1 cellular context compared by ENCODE assay signal in the genomic region with DNA sequence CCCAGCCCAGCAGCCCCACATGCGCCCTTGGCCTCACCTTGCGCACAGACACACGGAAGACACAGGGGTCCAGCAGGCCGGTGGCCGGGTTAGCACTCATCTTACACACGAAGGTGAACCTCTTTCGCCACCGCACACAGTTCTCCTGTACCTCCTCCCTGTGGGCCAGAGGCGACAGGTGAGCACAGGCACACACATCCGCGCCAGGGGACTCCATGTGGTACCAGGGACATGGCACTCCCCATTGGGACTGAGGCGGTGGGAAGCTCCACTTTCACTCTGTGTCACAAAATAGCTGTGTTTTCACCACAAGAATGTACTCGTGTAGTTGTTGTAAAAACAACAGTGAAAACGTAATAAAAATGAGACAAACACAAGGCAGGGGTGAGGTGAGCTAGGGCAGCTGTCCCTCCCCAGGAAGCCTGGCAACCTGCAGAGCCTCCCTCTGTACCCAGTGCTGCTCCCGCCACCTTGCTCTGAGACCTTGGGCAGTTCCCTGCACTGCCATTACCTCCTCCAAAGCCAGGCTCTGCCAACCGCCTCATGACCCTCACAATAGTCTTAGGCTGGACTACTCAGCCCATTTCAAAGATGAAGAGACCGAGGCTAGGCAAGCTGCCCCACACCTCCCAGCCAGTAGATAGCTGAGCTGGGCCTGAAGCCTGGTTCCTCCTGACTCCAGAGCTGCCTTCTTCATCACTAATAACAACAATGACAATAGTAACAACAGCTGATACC.
TF ChIP-seq lines count a peak whose summit lies in the region.

No MANE protein-coding gene starts in this region.

TF ChIP-seq in HEK293T, 16 proteins besides CTCF, POLR2A, EP300 and RAD21:
- TF ChIP-seq TARDBP (IDR thresholded peaks at IDR 0.05) (no peak), ARNT (IDR thresholded peaks at IDR 0.05) (no peak), FOXK2 (IDR thresholded peaks at IDR 0.05) (no peak), FOXM1 (IDR thresholded peaks at IDR 0.05; ENCODE audit: borderline replicate concordance) (no peak), ELF4 (IDR thresholded peaks at IDR 0.05) (no peak), SUZ12 (IDR thresholded peaks at IDR 0.05) (no peak), CTBP1 (IDR thresholded peaks at IDR 0.05; ENCODE audit: borderline replicate concordance) (no peak), FOXA1 (IDR thresholded peaks at IDR 0.05) (no peak)
